8 cellular contexts compared by ENCODE assay signal in genomic region chr22:40196628-40197027, GRCh38. TPM values are rescaled to one million over a fixed set of nuclear protein-coding genes. Genes with fewer than 3 reads are reported as not detected.
DNase-seq lines count a peak whose midpoint lies in the region; ATAC-seq and TF ChIP-seq lines count a peak whose summit lies in the region.

No MANE protein-coding gene starts in this region.

- ATAC-seq in heart left ventricle (peak; percentile 32 to 89 (median 74)), GM21576 (IDR thresholded peaks at IDR 0.05; ENCODE audit: unreplicated experiment) (no peak)
- ATAC-seq in stimulated activated naive CD8-positive, alpha-beta T cell treated with anti-CD3 and anti-CD28 coated beads, Interleukin-15, amount 100 ng/mL, for 72 hours = peak; percentile 97
- no peak for ATAC-seq in effector memory CD8-positive, alpha-beta T cell (replicated peaks)

- H3K27me3 Mint-ChIP-seq in stimulated activated naive CD8-positive, alpha-beta T cell treated with anti-CD3 and anti-CD28 coated beads, Interleukin-15, amount 100 ng/mL, for 72 hours = no peaks in the 10 kb centered on the region
- H3K27me3 Mint-ChIP-seq in effector memory CD8-positive, alpha-beta T cell = no peaks in the 10 kb centered on the region

- peak overlapping the region; percentile 49 to 52 for H3K4me3 Mint-ChIP-seq in stimulated activated naive CD8-positive, alpha-beta T cell treated with anti-CD3 and anti-CD28 coated beads, Interleukin-15, amount 100 ng/mL, for 72 hours
- peak overlapping the region in 1 of 2 donors; percentile 33 for H3K4me3 Mint-ChIP-seq in effector memory CD8-positive, alpha-beta T cell

- H3K27ac ChIP-seq in heart left ventricle = peak overlapping the region in 6 of 12 donors; percentile 24 to 83 (median 40)

- DNase-seq in activated CD4-positive, alpha-beta T cell treated with anti-CD3 and anti-CD28 coated beads for 24 hours (ENCODE audit: low read depth in 2 of 2) = peak; percentile 26 to 39
- no peak for DNase-seq in activated CD4-positive, alpha-beta T cell treated with anti-CD3 and anti-CD28 coated beads for 1 hour
- DNase-seq in activated T-cell treated with anti-CD3 and anti-CD28 coated beads for 4 hours (peak; percentile 39), heart left ventricle (peak in 1 of 5 donors; percentile 39), DMS153 treated with DMSO at 0.1 percent for 48 hours (lab: John Stamatoyannopoulos, UW; ENCODE audit: unreplicated experiment) (no peak)
- DNase-seq in stimulated activated naive CD8-positive, alpha-beta T cell treated with anti-CD3 and anti-CD28 coated beads, Interleukin-15, amount 100 ng/mL, for 72 hours = peak; percentile 33 to 63
- no peak for DNase-seq in effector memory CD8-positive, alpha-beta T cell

- no peak for TF ChIP-seq POLR2A in heart left ventricle (IDR thresholded peaks at IDR 0.05)

- no peaks in the 10 kb centered on the region for H3K36me3 ChIP-seq in heart left ventricle

- intact Hi-C loops in heart left ventricle (cut with DNase I) = loop anchor here in 1 of 10 donors (10.0 kb wide), 1 partner anchor 152 kb away; no protein-coding TSS in a partner anchor

- 18 to 42% (median 29%) methylated on average over 3 of the region's 3 CpGs for WGBS in heart left ventricle, 4 donors

- TF ChIP-seq CTCF in heart left ventricle (IDR thresholded peaks at IDR 0.05) = no peak

- no peaks in the 10 kb centered on the region for H3K9me3 Mint-ChIP-seq in stimulated activated naive CD8-positive, alpha-beta T cell treated with anti-CD3 and anti-CD28 coated beads, Interleukin-15, amount 100 ng/mL, for 72 hours
- H3K9me3 Mint-ChIP-seq in effector memory CD8-positive, alpha-beta T cell = no peaks in the 10 kb centered on the region

- peaks cover 7% of the 10 kb centered on the region for H3K36me3 Mint-ChIP-seq in effector memory CD8-positive, alpha-beta T cell (ENCODE audit: insufficient read depth)

- peaks cover 86% of the 10 kb centered on the region for H3K4me1 Mint-ChIP-seq in stimulated activated naive CD8-positive, alpha-beta T cell treated with anti-CD3 and anti-CD28 coated beads, Interleukin-15, amount 100 ng/mL, for 72 hours
- peaks cover 45 to 70% of the 10 kb centered on the region in 2 donors for H3K4me1 Mint-ChIP-seq in effector memory CD8-positive, alpha-beta T cell (ENCODE audit: low read depth in 2 of 2)

- no peaks in the 10 kb centered on the region for H3K27me3 ChIP-seq in heart left ventricle

- peaks cover 0 to 87% (median 53%) of the 10 kb centered on the region in 12 donors for H3K4me1 ChIP-seq in heart left ventricle

- H3K4me3 ChIP-seq in heart left ventricle = no peak overlapping the region

- peak overlapping the region; percentile 70 to 86 for H3K27ac Mint-ChIP-seq in stimulated activated naive CD8-positive, alpha-beta T cell treated with anti-CD3 and anti-CD28 coated beads, Interleukin-15, amount 100 ng/mL, for 72 hours
- H3K27ac Mint-ChIP-seq in effector memory CD8-positive, alpha-beta T cell = peak overlapping the region in 1 of 2 donors; percentile 83

- no peaks in the 10 kb centered on the region for H3K9me3 ChIP-seq in heart left ventricle

RNA-seq across cellular contexts. Expression of gene TNRC6B, which starts 18.9 kb away (rescaled TPM):
- 10 to 100 TPM; 32.7 to 62.4 (median 41.1) TPM for total RNA-seq in heart left ventricle
- polyA plus RNA-seq in heart left ventricle = 10 to 100 TPM; 13.2 to 18.3 TPM

Comparison
In these comparisons a context has a peak if more than half of its experiments do, and no peak if none do; other contexts are left out.
1. DNase-seq: peak in activated CD4-positive, alpha-beta T cell treated with anti-CD3 and anti-CD28 coated beads for 24 hours (2 of 2), activated T-cell treated with anti-CD3 and anti-CD28 coated beads for 4 hours (single experiment) and stimulated activated naive CD8-positive, alpha-beta T cell treated with anti-CD3 and anti-CD28 coated beads, Interleukin-15, amount 100 ng/mL, for 72 hours (2 of 2); none in activated CD4-positive, alpha-beta T cell treated with anti-CD3 and anti-CD28 coated beads for 1 hour (single experiment), DMS153 treated with DMSO at 0.1 percent for 48 hours (single experiment) and effector memory CD8-positive, alpha-beta T cell (0 of 3).
2. ATAC-seq: peak in heart left ventricle (4 of 4) and stimulated activated naive CD8-positive, alpha-beta T cell treated with anti-CD3 and anti-CD28 coated beads, Interleukin-15, amount 100 ng/mL, for 72 hours (single experiment); none in effector memory CD8-positive, alpha-beta T cell (single experiment) and GM21576 (single experiment).